In the genomic region with DNA sequence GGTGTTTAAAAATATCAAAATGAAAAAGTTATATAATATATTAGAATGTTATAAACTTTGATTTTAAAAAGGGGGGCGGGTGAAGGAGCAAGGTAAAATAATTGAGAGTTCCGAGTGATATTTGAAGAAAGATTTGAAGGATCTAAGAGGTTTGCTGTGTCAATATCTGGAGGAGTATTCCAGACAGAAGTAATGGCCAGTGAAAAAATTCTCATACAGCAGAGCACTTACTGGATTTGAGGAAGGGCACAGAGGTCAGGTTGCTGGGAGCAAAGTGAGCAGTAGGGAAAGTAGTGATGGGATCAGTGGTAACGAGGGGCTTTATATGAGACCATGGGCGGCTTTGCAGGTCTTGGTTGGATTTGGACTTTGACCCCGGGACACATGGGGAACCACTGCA, we compare ENCODE assay signal across 25 cellular contexts.
DNase-seq lines count a peak whose midpoint lies in the region; ATAC-seq, FAIRE-seq and TF ChIP-seq lines count a peak whose summit lies in the region.
"Had no signal": no experiment of that assay in that cellular context is flagged by ENCODE, and none has a peak within 500 bp of the region (broad histone marks: within the 10 kb centered on the region; RNA-seq: fewer than 3 reads in every experiment).

No MANE protein-coding gene starts in this region.

- TF ChIP-seq POLR2A in K562 (conservative IDR thresholded peaks at IDR 0.05) (no peak), esophagus muscularis mucosa (IDR thresholded peaks at IDR 0.05; ENCODE audit: low read depth) (no peak)

- H3K4me1 ChIP-seq in K562 (replicated peaks in 1 of 2; ENCODE audit: control insufficient read depth in 2 of 2, insufficient read depth in 2 of 2, low read length in 2 of 2): no peaks in the 10 kb centered on the region; a peak in 1 of 5 replicates
- no peaks in the 10 kb centered on the region for H3K4me1 ChIP-seq in left lung
- H3K4me1 ChIP-seq in neuronal stem cell (ENCODE audit: control insufficient read depth in 2 of 2, insufficient read depth in 1 of 2, low read depth in 1 of 2, low read length in 2 of 2): peaks cover 0 to 1% of the 10 kb centered on the region in 2 donors
- H3K4me1 ChIP-seq in esophagus muscularis mucosa: no peaks in the 10 kb centered on the region
- H3K4me1 ChIP-seq: BE2C, BLaER1 had no signal

- H3K36me3 ChIP-seq in K562 (ENCODE audit: control insufficient read depth, insufficient read depth, low read length) (no peaks in the 10 kb centered on the region), left lung (no peaks in the 10 kb centered on the region), neuronal stem cell (replicated peaks in 1 of 2; ENCODE audit: control insufficient read depth in 2 of 2, insufficient read depth in 2 of 2, low read length in 2 of 2) (no peaks in the 10 kb centered on the region), esophagus muscularis mucosa (no peaks in the 10 kb centered on the region)
- H3K36me3 ChIP-seq: BE2C, BLaER1 had no signal

- no peak overlapping the region for H3K4me3 ChIP-seq in K562
- no peak overlapping the region for H3K4me3 ChIP-seq in left lung
- no peak overlapping the region for H3K4me3 ChIP-seq in neuronal stem cell (ENCODE audit: low read length in 2 of 2)
- no peak overlapping the region for H3K4me3 ChIP-seq in esophagus muscularis mucosa
- H3K4me3 ChIP-seq: BLaER1 had no signal

- no peak overlapping the region for H2BK120ac ChIP-seq in neuronal stem cell (ENCODE audit: low read depth, low read length)

- H4K91ac ChIP-seq in neuronal stem cell (ENCODE audit: low read depth, low read length, poor library complexity): no peak overlapping the region

- 15% methylated on average over 5 of the region's 5 CpGs for WGBS in K562 (ENCODE audit: insufficient coverage, low coverage, missing lambda C conversion rate)
- 100% methylated on average over 1 of the region's 5 CpGs; no CpG with 5 or more reads in 1 of the 2 donors for WGBS in neuronal stem cell (ENCODE audit: extremely low coverage in 2 of 2, insufficient read length in 2 of 2, insufficient replicate concordance in 1 of 2), 2 donors
- WGBS in esophagus muscularis mucosa: 78% methylated on average over 5 of the region's 5 CpGs

- H3K27me3 ChIP-seq in K562 (ENCODE audit: control insufficient read depth in 2 of 2, insufficient read depth in 2 of 2, low read length in 2 of 2) (no peaks in the 10 kb centered on the region), left lung (no peaks in the 10 kb centered on the region), neuronal stem cell (ENCODE audit: control insufficient read depth in 3 of 3, insufficient read depth in 3 of 3, low read depth in 1 of 3, low read length in 3 of 3) (no peaks in the 10 kb centered on the region), esophagus muscularis mucosa (no peaks in the 10 kb centered on the region)
- H3K27me3 ChIP-seq: BE2C, BLaER1 had no signal

- H4K8ac ChIP-seq in neuronal stem cell (ENCODE audit: low read depth, low read length): no peak overlapping the region

- no TSS peak for BruUV-seq in K562 (replicated peaks; lab: Mats Ljungman, UMichigan)

- no peak overlapping the region for H2BK12ac ChIP-seq in neuronal stem cell (ENCODE audit: low read length)

- H3K27ac ChIP-seq in K562 (ENCODE audit: extremely low read depth, low read depth, low read length) (no peak overlapping the region), left lung (no peak overlapping the region), neuronal stem cell (replicated peaks; ENCODE audit: low read length) (no peak overlapping the region), esophagus muscularis mucosa (replicated peaks in 1 of 4) (no peak overlapping the region)
- H3K27ac ChIP-seq: BLaER1 had no signal

- no peak overlapping the region for H3K9ac ChIP-seq in K562 (ENCODE audit: insufficient read depth in 1 of 2, low read depth in 2 of 2, low read length in 2 of 2)
- H3K9ac ChIP-seq in neuronal stem cell (ENCODE audit: low read depth, low read length, poor library complexity): no peak overlapping the region
- H3K9ac ChIP-seq: BLaER1 had no signal

- ATAC-seq in K562 (no peak), left lung (peak; percentile 89), GM18502 (IDR thresholded peaks at IDR 0.05; ENCODE audit: poor library complexity, unreplicated experiment) (no peak)

- H2AFZ ChIP-seq in K562 (ENCODE audit: low read depth, low read length) (peak overlapping the region; percentile 49), neuronal stem cell (ENCODE audit: low read length) (no peak overlapping the region)

- no peaks in the 10 kb centered on the region for H3K79me2 ChIP-seq in K562 (ENCODE audit: control insufficient read depth, insufficient read depth, low read length)

- no peak overlapping the region for H3K14ac ChIP-seq in neuronal stem cell (ENCODE audit: low read length)

- H3K4me2 ChIP-seq in K562 (ENCODE audit: insufficient read depth, low read length): no peak overlapping the region
- no peak overlapping the region for H3K4me2 ChIP-seq in neuronal stem cell (ENCODE audit: insufficient read depth, low read length, poor library complexity, severe bottlenecking)
- H3K4me2 ChIP-seq: BLaER1 had no signal

- in situ Hi-C loops in K562 (cut with MboI): no loop called here

- no peaks in the 10 kb centered on the region for H3K9me1 ChIP-seq in K562 (ENCODE audit: control insufficient read depth, insufficient read depth, low read length)

- POLR2A ChIA-PET in K562 (lab: Yijun Ruan, JAX): no interaction called here

- no peak overlapping the region for H2BK5ac ChIP-seq in neuronal stem cell (ENCODE audit: low read length)

- no peak overlapping the region for H2AK5ac ChIP-seq in neuronal stem cell (ENCODE audit: low read depth, low read length)

- TF ChIP-seq CTCF in K562 (IDR thresholded peaks at IDR 0.05 in 2 of 3, conservative IDR thresholded peaks at IDR 0.05 in 1 of 3; ENCODE audit: insufficient read depth in 2 of 3, low read depth in 1 of 3, low read length in 3 of 3) (no peak), left lung (IDR thresholded peaks at IDR 0.05) (no peak), esophagus muscularis mucosa (IDR thresholded peaks at IDR 0.05) (no peak)

- DNase-seq in K562 (ENCODE audit: extremely low read depth in 1 of 4, low spot score in 3 of 4): no peak
- no peak for DNase-seq in left lung
- DNase-seq in neuronal stem cell (ENCODE audit: low spot score): no peak
- DNase-seq in esophagus muscularis mucosa (ENCODE audit: extremely low spot score): no peak
- DNase-seq in central memory CD4-positive, alpha-beta T cell: no peak
- no peak for DNase-seq in DMS53 treated with DMSO at 0.1 percent for 48 hours (lab: John Stamatoyannopoulos, UW; ENCODE audit: unreplicated experiment)
- DNase-seq: 8988T; ACHN; BE2C; C1 segment of cervical spinal cord; CD4-positive, alpha-beta memory T cell; CD4-positive, CD25-positive, alpha-beta regulatory T cell; CD8-positive, alpha-beta memory T cell; COR-L47; DMS 273 treated with DMSO at 0.1 percent for 48 hours; DMS153; DMS53; DMS79 treated with DMSO at 0.1 percent for 48 hours; GF-D8 had no signal

- no peak for FAIRE-seq in K562 (lab: Jason Lieb, UNC)
- FAIRE-seq: A204.1, G401.6, GM12891, GM18507 had no signal

- TF ChIP-seq EP300 in K562 (IDR thresholded peaks at IDR 0.05; ENCODE audit: low read length) (no peak), esophagus muscularis mucosa (IDR thresholded peaks at IDR 0.05) (no peak)

- H4K20me1 ChIP-seq in K562 (replicated peaks; ENCODE audit: control insufficient read depth, insufficient read depth, low read length): no peaks in the 10 kb centered on the region
- H4K20me1 ChIP-seq: BLaER1 had no signal

- no peaks in the 10 kb centered on the region for H3K79me1 ChIP-seq in neuronal stem cell (ENCODE audit: low read depth, low read length)

- CTCF ChIA-PET in K562 (lab: Yijun Ruan, JAX; ENCODE audit: low intra/inter-chr PET ratio): no interaction called here

- no peak for TF ChIP-seq RAD21 in K562 (CRISPR knock-in tag; conservative IDR thresholded peaks at IDR 0.05 in 1 of 2, IDR thresholded peaks at IDR 0.05 in 1 of 2)

- intact Hi-C loops in K562 (cut with micrococcal nuclease): no loop called here
- intact Hi-C loops in left lung (cut with DNase I): no loop called here
- intact Hi-C loops in esophagus muscularis mucosa (cut with DNase I): no loop called here

- H3K9me3 ChIP-seq in K562 (replicated peaks; ENCODE audit: control insufficient read depth, insufficient read depth, low read depth, low read length): no peaks in the 10 kb centered on the region
- H3K9me3 ChIP-seq in left lung: no peaks in the 10 kb centered on the region
- H3K9me3 ChIP-seq in neuronal stem cell (replicated peaks in 1 of 2; ENCODE audit: control insufficient read depth in 2 of 2, insufficient read depth in 1 of 2, low read depth in 1 of 2, low read length in 2 of 2): no peaks in the 10 kb centered on the region
- no peaks in the 10 kb centered on the region for H3K9me3 ChIP-seq in esophagus muscularis mucosa
- H3K9me3 ChIP-seq: BE2C, BLaER1 had no signal

- no peak overlapping the region for H2BK15ac ChIP-seq in neuronal stem cell (ENCODE audit: low read length)

- H3K4ac ChIP-seq in neuronal stem cell (ENCODE audit: low read length): no peak overlapping the region

- H3K18ac ChIP-seq in neuronal stem cell (ENCODE audit: low read length): peak overlapping the region; percentile 8

- H3K23ac ChIP-seq in neuronal stem cell (ENCODE audit: low read depth, low read length, poor library complexity): no peak overlapping the region

TF ChIP-seq in K562, 482 proteins besides CTCF, POLR2A, EP300 and RAD21 (continues in another document):
- TF ChIP-seq ATF6 (CRISPR knock-in tag; IDR thresholded peaks at IDR 0.05) (no peak), KDM5B (IDR thresholded peaks at IDR 0.05; ENCODE audit: insufficient replicate concordance, low read depth, low read length) (no peak)
